In genomic region chr4:41426523-41426922, GRCh38 we compare ENCODE assay signal across 18 cellular contexts.
A peak's percentile ranks its signal among the peaks of the same experiment; 100 is the strongest.
DNase-seq lines count a peak whose midpoint lies in the region; ATAC-seq, FAIRE-seq and TF ChIP-seq lines count a peak whose summit lies in the region.
"Had no signal": no experiment of that assay in that cellular context is flagged by ENCODE, and none has a peak within 500 bp of the region (broad histone marks: within the 10 kb centered on the region; RNA-seq: fewer than 3 reads in every experiment).

No MANE protein-coding gene starts in this region.

- TF ChIP-seq CTCF in gastrocnemius medialis (IDR thresholded peaks at IDR 0.05 in 4 of 5, conservative IDR thresholded peaks at IDR 0.05 in 1 of 5): no peak

- peaks cover 56 to 62% of the 10 kb centered on the region in 2 donors for H3K4me1 ChIP-seq in gastrocnemius medialis
- no peaks in the 10 kb centered on the region for H3K4me1 ChIP-seq in effector memory CD4-positive, alpha-beta T cell (ENCODE audit: control insufficient read depth, insufficient read depth, low read length, poor library complexity, severe bottlenecking)

- no peaks in the 10 kb centered on the region for H3K36me3 ChIP-seq in gastrocnemius medialis
- H3K36me3 ChIP-seq in effector memory CD4-positive, alpha-beta T cell (ENCODE audit: control insufficient read depth, insufficient read depth, low read length): no peaks in the 10 kb centered on the region
- H3K36me3 ChIP-seq: prostate gland had no signal

- peak; percentile 10 to 32 for ATAC-seq in gastrocnemius medialis
- ATAC-seq: activated CD8-positive, alpha-beta memory T cell treated with anti-CD3 and anti-CD28 coated beads, Interleukin-2, amount 10 ng/mL, durations not matched to agents 7 days and 5 days had no signal

- no peak for TF ChIP-seq POLR2A in gastrocnemius medialis (IDR thresholded peaks at IDR 0.05)

- peak; percentile 90 for FAIRE-seq in islet of Langerhans (lab: Jason Lieb, UNC)
- FAIRE-seq: H54, keratinocyte had no signal

- H3K4me3 ChIP-seq in gastrocnemius medialis: no peak overlapping the region
- H3K4me3 ChIP-seq in effector memory CD4-positive, alpha-beta T cell (ENCODE audit: insufficient read depth, low read depth, low read length, poor library complexity, severe bottlenecking): no peak overlapping the region
- H3K4me3 ChIP-seq: prostate gland had no signal

- DNase-seq in H4 (ENCODE audit: low spot score) (peak; percentile 33), amniotic epithelial cell (ENCODE audit: low read depth) (peak; percentile 45), gastrocnemius medialis (no peak), C1 segment of cervical spinal cord (lab: John Stamatoyannopoulos, UW) (no peak), SW480 (ENCODE audit: low spot score) (no peak)
- no peak for DNase-seq in effector memory CD4-positive, alpha-beta T cell
- DNase-seq: activated CD4-positive, CD25-positive, alpha-beta regulatory T cell; activated CD8-positive, alpha-beta memory T cell treated with anti-CD3 and anti-CD28 coated beads, Interleukin-2, amount 10 ng/mL, durations not matched to agents 7 days and 5 days; amygdala; Kasumi-1; NCI-H1436; NCI-H226; stimulated activated CD4-positive, alpha-beta T cell treated with anti-CD3 and anti-CD28 coated beads, Interleukin-15, amount 100 ng/mL, for 24 hours had no signal

- H3K9me3 ChIP-seq in gastrocnemius medialis: no peaks in the 10 kb centered on the region
- no peaks in the 10 kb centered on the region for H3K9me3 ChIP-seq in effector memory CD4-positive, alpha-beta T cell (ENCODE audit: control insufficient read depth, low read length)
- H3K9me3 ChIP-seq: prostate gland had no signal

- peak overlapping the region; percentile 54 to 74 (median 70) for H3K27ac ChIP-seq in gastrocnemius medialis
- no peak overlapping the region for H3K27ac ChIP-seq in effector memory CD4-positive, alpha-beta T cell (ENCODE audit: insufficient read depth, low read length, poor library complexity, severe bottlenecking)
- H3K27ac ChIP-seq: epithelial cell of prostate had no signal

- intact Hi-C loops in gastrocnemius medialis (cut with DNase I; ENCODE audit: low total_unique reads): no loop called here

- in situ Hi-C loops in gastrocnemius medialis (cut with MboI; ENCODE audit: low sequenced_read_pairs in 4 of 4): no loop called here

- H3K27me3 ChIP-seq in gastrocnemius medialis: no peaks in the 10 kb centered on the region
- H3K27me3 ChIP-seq in effector memory CD4-positive, alpha-beta T cell (replicated peaks; ENCODE audit: control insufficient read depth, insufficient read depth, low read length, poor library complexity, severe bottlenecking): no peaks in the 10 kb centered on the region

Comparison
In these comparisons a context has a peak if more than half of its experiments do, and no peak if none do; other contexts are left out.
1. DNase-seq: peak in H4 (single experiment) and amniotic epithelial cell (single experiment); none in gastrocnemius medialis (0 of 2), effector memory CD4-positive, alpha-beta T cell (0 of 3), C1 segment of cervical spinal cord (0 of 14) and SW480 (single experiment).